ENCODE assay signal across 26 cellular contexts in genomic region chr1:61552630-61553029, GRCh38.
"Had no signal": no experiment of that assay in that cellular context is flagged by ENCODE, and none has a peak within 500 bp of the region (broad histone marks: within the 10 kb centered on the region; RNA-seq: fewer than 3 reads in every experiment).

No MANE protein-coding gene starts in this region.

- H3K4me3 ChIP-seq: stomach, suprapubic skin, testis, thoracic aorta, thyroid gland, tibial artery, tibial nerve, transverse colon, upper lobe of left lung, upper lobe of right lung, uterus, vagina had no signal

- H3K9me3 ChIP-seq: suprapubic skin, testis, thoracic aorta, thyroid gland, transverse colon, upper lobe of right lung, uterus, vagina had no signal

- H3K36me3 ChIP-seq: stomach, suprapubic skin, thoracic aorta, thyroid gland, tibial artery, tibial nerve, transverse colon, upper lobe of left lung, upper lobe of right lung, uterus, vagina had no signal

- H3K4me1 ChIP-seq: stomach, suprapubic skin, testis, thyroid gland, tibial artery, tibial nerve, transverse colon, upper lobe of left lung, upper lobe of right lung, uterus, vagina had no signal

- H3K27me3 ChIP-seq: stomach, suprapubic skin, testis, thyroid gland, tibial artery, tibial nerve, transverse colon, upper lobe of left lung, upper lobe of right lung, uterus, vagina had no signal

- H3K27ac ChIP-seq: stomach, suprapubic skin, testis, thoracic aorta, thyroid gland, tibial artery, tibial nerve, transverse colon, upper lobe of left lung, upper lobe of right lung, uterus, vagina had no signal

- ATAC-seq: stimulated activated effector memory CD8-positive, alpha-beta T cell treated with anti-CD3 and anti-CD28 coated beads, Interleukin-12 subunit alpha, Interleukin-12 subunit beta, amount 100 ng/mL, for 72 hours; stimulated activated memory B cell treated with anti-CD40 and anti-IgM and Interleukin-4, amounts not matched to agents 10 μg/mL and 1 μg/mL and 100 μg/mL, for 72 hours; stimulated activated naive B cell treated with anti-CD40 and anti-IgM and Interleukin-4, amounts not matched to agents 10 μg/mL and 1 μg/mL and 100 μg/mL, for 72 hours; stimulated activated naive CD8-positive, alpha-beta T cell treated with anti-CD3 and anti-CD28 coated beads, Interleukin-15, amount 100 ng/mL, for 72 hours; stimulated activated naive CD8-positive, alpha-beta T cell treated with anti-CD3 and anti-CD28 coated beads, Interleukin-15, Interleukin-2, amounts not matched to agents 100 U/mL and 50 U/mL, for 24 hours; upper lobe of right lung had no signal

- DNase-seq: stimulated activated CD4-positive, alpha-beta T cell treated with anti-CD3 and anti-CD28 coated beads, Interleukin-2, amount 100 ng/mL, for 48 hours; stimulated activated CD4-positive, alpha-beta T cell treated with anti-CD3 and anti-CD28 coated beads, Interleukin-4, amount 100 ng/mL, for 1 hour; stimulated activated CD4-positive, alpha-beta T cell treated with anti-CD3 and anti-CD28 coated beads, Interleukin-4, amount 100 ng/mL, for 24 hours; stimulated activated CD4-positive, alpha-beta T cell treated with anti-CD3 and anti-CD28 coated beads, Interleukin-4, amount 100 ng/mL, for 4 hours; stimulated activated CD8-positive, alpha-beta memory T cell treated with anti-CD3 and anti-CD28 coated beads, Interleukin-4, amount 100 ng/mL, for 48 hours; stimulated activated naive B cell treated with anti-CD40 and anti-IgM and Interleukin-4, amounts not matched to agents 10 μg/mL and 1 μg/mL and 100 μg/mL, for 72 hours; stimulated activated naive CD4-positive, alpha-beta T cell; stimulated activated naive CD4-positive, alpha-beta T cell treated with Interleukin-2 at 50 U/mL for 16 hours; stimulated activated naive CD8-positive, alpha-beta T cell treated with anti-CD3 and anti-CD28 coated beads, Interleukin-15, amount 100 ng/mL, for 72 hours; stimulated activated naive CD8-positive, alpha-beta T cell treated with anti-CD3 and anti-CD28 coated beads, Interleukin-15, Interleukin-2, amounts not matched to agents 100 U/mL and 50 U/mL, for 24 hours; stomach; substantia nigra; testis; thyroid gland; transverse colon; trophoblast cell; upper lobe of left lung; upper lobe of right lung; uterus had no signal
